ENCODE assay signal across 26 cellular contexts in the genomic region with DNA sequence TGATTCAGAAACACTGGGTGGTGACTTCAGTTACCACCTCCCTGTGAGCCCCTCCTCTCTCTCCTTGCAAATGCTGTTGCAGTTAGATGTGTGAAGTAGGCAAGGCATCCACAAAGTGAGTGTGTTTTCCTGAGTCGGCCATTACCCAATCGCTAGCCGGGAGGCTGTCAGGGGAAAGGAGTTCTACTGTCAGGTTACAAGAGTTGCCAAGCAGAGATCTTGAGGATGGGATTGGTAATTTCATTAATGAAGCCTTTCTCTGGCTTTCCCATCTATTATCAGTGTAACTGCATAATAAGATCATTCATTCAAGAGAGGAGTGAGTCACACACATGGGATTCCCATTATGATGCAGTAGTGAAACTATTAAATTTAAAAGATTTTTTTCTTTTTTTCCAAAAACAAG.
A peak's percentile ranks its signal among the peaks of the same experiment; 100 is the strongest.
DNase-seq lines count a peak whose midpoint lies in the region; FAIRE-seq and TF ChIP-seq lines count a peak whose summit lies in the region.
"Had no signal": no experiment of that assay in that cellular context is flagged by ENCODE, and none has a peak within 500 bp of the region (broad histone marks: within the 10 kb centered on the region; RNA-seq: fewer than 3 reads in every experiment).

No MANE protein-coding gene starts in this region.

- intact Hi-C loops in uterus (cut with DNase I; ENCODE audit: low total_unique reads) = no loop called here

- no peaks in the 10 kb centered on the region for H3K36me3 ChIP-seq in keratinocyte (ENCODE audit: control insufficient read depth in 2 of 2, extremely low read depth in 1 of 2, insufficient read depth in 2 of 2, low read length in 2 of 2)
- no peaks in the 10 kb centered on the region for H3K36me3 ChIP-seq in smooth muscle cell (ENCODE audit: low read depth)
- no peaks in the 10 kb centered on the region for H3K36me3 ChIP-seq in uterus
- H3K36me3 ChIP-seq: heart left ventricle, tibial nerve had no signal

- H3K79me2 ChIP-seq in keratinocyte (ENCODE audit: control insufficient read depth, insufficient read depth, low read length) (no peaks in the 10 kb centered on the region), smooth muscle cell (ENCODE audit: low read depth) (no peaks in the 10 kb centered on the region)

- no peak for TF ChIP-seq CTCF in cardiac fibroblast (IDR thresholded peaks at IDR 0.05; ENCODE audit: low read depth, low read length)
- no peak for TF ChIP-seq CTCF in keratinocyte (optimal IDR thresholded peaks at IDR 0.05 in 1 of 3, IDR thresholded peaks at IDR 0.05 in 1 of 3, conservative IDR thresholded peaks at IDR 0.05 in 1 of 3; ENCODE audit: extremely low read depth in 1 of 3, insufficient read depth in 2 of 3, low read length in 3 of 3)
- no peak for TF ChIP-seq CTCF in smooth muscle cell (IDR thresholded peaks at IDR 0.05; ENCODE audit: borderline replicate concordance, insufficient read depth, poor library complexity, severe bottlenecking)
- no peak for TF ChIP-seq CTCF in uterus (IDR thresholded peaks at IDR 0.05)

- H3K27me3 ChIP-seq in keratinocyte (ENCODE audit: control insufficient read depth, extremely low read depth, insufficient read depth, low read length) (no peaks in the 10 kb centered on the region), smooth muscle cell (ENCODE audit: low read depth) (no peaks in the 10 kb centered on the region), uterus (no peaks in the 10 kb centered on the region)
- H3K27me3 ChIP-seq: BLaER1, heart left ventricle, tibial nerve had no signal

- H4K20me1 ChIP-seq in keratinocyte (ENCODE audit: control insufficient read depth, extremely low read depth, insufficient read depth, low read length) = no peaks in the 10 kb centered on the region
- no peaks in the 10 kb centered on the region for H4K20me1 ChIP-seq in smooth muscle cell (ENCODE audit: low read depth)
- H4K20me1 ChIP-seq: BLaER1 had no signal

- no peak overlapping the region for H3K4me2 ChIP-seq in keratinocyte (ENCODE audit: control insufficient read depth, extremely low read depth, insufficient read depth, low read depth, low read length)
- no peak overlapping the region for H3K4me2 ChIP-seq in smooth muscle cell
- H3K4me2 ChIP-seq: BLaER1 had no signal

- WGBS in smooth muscle cell (ENCODE audit: low lambda C conversion rate) = 80% methylated on average over 3 of the region's 3 CpGs

- H3K4me3 ChIP-seq in cardiac fibroblast (replicated peaks in 1 of 2; ENCODE audit: low read depth in 2 of 2, low read length in 2 of 2) = no peak overlapping the region
- H3K4me3 ChIP-seq in keratinocyte (ENCODE audit: control insufficient read depth in 2 of 3, extremely low read depth in 1 of 3, insufficient read depth in 2 of 3, low read depth in 1 of 3, low read length in 3 of 3) = no peak overlapping the region
- no peak overlapping the region for H3K4me3 ChIP-seq in smooth muscle cell
- no peak overlapping the region for H3K4me3 ChIP-seq in uterus
- H3K4me3 ChIP-seq: BLaER1, heart left ventricle, mucosa of descending colon, SK-N-MC, skin epidermis, tibial nerve had no signal

- peak; percentile 56 for DNase-seq in Daoy (ENCODE audit: low read depth)
- DNase-seq in NCI-H460 (ENCODE audit: extremely low read depth, low read depth) = peak; percentile 51
- DNase-seq in cardiac fibroblast (ENCODE audit: low read depth in 2 of 2) = peak; percentile 52 to 64
- peak; percentile 9 for DNase-seq in keratinocyte (ENCODE audit: low read depth, low spot score)
- DNase-seq in NCI-H510A treated with DMSO at 0.1 percent for 48 hours (lab: John Stamatoyannopoulos, UW) = no peak
- no peak for DNase-seq in smooth muscle cell (lab: John Stamatoyannopoulos, UW; ENCODE audit: unreplicated experiment)
- no peak for DNase-seq in uterus
- no peak for DNase-seq in iPS-NIHi7 (ENCODE audit: extremely low spot score)
- DNase-seq: activated naive CD8-positive, alpha-beta T cell treated with anti-CD3 and anti-CD28 coated beads, Interleukin-2, amount 10 ng/mL, durations not matched to agents 7 days and 5 days; activated T-cell treated with anti-CD3 and anti-CD28 coated beads, Interleukin-2, amount 50 U/mL, for 24 hours; DMS 273 treated with DMSO at 0.1 percent for 48 hours; heart left ventricle; kidney glomerular epithelial cell; mucosa of descending colon; NCI-H2029 treated with DMSO at 0.1 percent for 48 hours; NCI-H524 treated with DMSO at 0.1 percent for 48 hours; OCI-M1; stimulated activated naive B cell treated with anti-CD40 and anti-IgM and Interleukin-4, amounts not matched to agents 10 μg/mL and 1 μg/mL and 100 μg/mL, for 72 hours had no signal

- TF ChIP-seq POLR2A in uterus (IDR thresholded peaks at IDR 0.05) = no peak

- H3K9me3 ChIP-seq in keratinocyte (ENCODE audit: control insufficient read depth, low read depth, low read length) = no peaks in the 10 kb centered on the region
- H3K9me3 ChIP-seq in smooth muscle cell (replicated peaks; ENCODE audit: low read depth) = no peaks in the 10 kb centered on the region
- no peaks in the 10 kb centered on the region for H3K9me3 ChIP-seq in uterus
- H3K9me3 ChIP-seq: BLaER1, heart left ventricle, mucosa of descending colon, tibial nerve had no signal

- peak overlapping the region; percentile 41 for H2AFZ ChIP-seq in keratinocyte (ENCODE audit: control insufficient read depth, low read length)
- no peak overlapping the region for H2AFZ ChIP-seq in smooth muscle cell (ENCODE audit: low read depth)

- H3K9ac ChIP-seq in keratinocyte (ENCODE audit: control insufficient read depth, extremely low read depth, insufficient read depth, low read length) (no peak overlapping the region), smooth muscle cell (ENCODE audit: low read depth) (no peak overlapping the region)
- H3K9ac ChIP-seq: BLaER1 had no signal

- H3F3A ChIP-seq in smooth muscle cell (ENCODE audit: low read depth) = no peaks in the 10 kb centered on the region

- peak overlapping the region; percentile 44 for H3K27ac ChIP-seq in keratinocyte (ENCODE audit: control insufficient read depth, insufficient read depth, low read length)
- no peak overlapping the region for H3K27ac ChIP-seq in smooth muscle cell (ENCODE audit: low read depth)
- H3K27ac ChIP-seq in uterus = no peak overlapping the region
- H3K27ac ChIP-seq: BLaER1, heart left ventricle, SK-N-MC, skin epidermis had no signal

- H3K4me1 ChIP-seq in keratinocyte (ENCODE audit: control insufficient read depth, extremely low read depth, insufficient read depth, low read length) (peaks cover 7% of the 10 kb centered on the region), smooth muscle cell (ENCODE audit: low read depth) (no peaks in the 10 kb centered on the region), uterus (no peaks in the 10 kb centered on the region)
- H3K4me1 ChIP-seq: BLaER1, heart left ventricle, tibial nerve had no signal

- H3K9me1 ChIP-seq in keratinocyte (ENCODE audit: control insufficient read depth, extremely low read depth, insufficient read depth, low read length) = no peaks in the 10 kb centered on the region

- FAIRE-seq in keratinocyte (lab: Jason Lieb, UNC) = peak; percentile 5
- FAIRE-seq: endometrium, GM18507, GM19239, TTC549 had no signal

- dilution Hi-C loops in keratinocyte (cut with MboI; ENCODE audit: extremely low pct_ligation_motif_present, low sequenced_read_pairs) = no loop called here

Comparison
In these comparisons a context has a peak if more than half of its experiments do, and no peak if none do; other contexts are left out.
1. DNase-seq: peak in Daoy (single experiment), NCI-H460 (single experiment), cardiac fibroblast (2 of 2) and keratinocyte (single experiment); none in NCI-H510A treated with DMSO at 0.1 percent for 48 hours (single experiment), smooth muscle cell (single experiment), uterus (0 of 2) and iPS-NIHi7 (single experiment).